Comparison of ENCODE assay signal across 32 cellular contexts in the genomic region with DNA sequence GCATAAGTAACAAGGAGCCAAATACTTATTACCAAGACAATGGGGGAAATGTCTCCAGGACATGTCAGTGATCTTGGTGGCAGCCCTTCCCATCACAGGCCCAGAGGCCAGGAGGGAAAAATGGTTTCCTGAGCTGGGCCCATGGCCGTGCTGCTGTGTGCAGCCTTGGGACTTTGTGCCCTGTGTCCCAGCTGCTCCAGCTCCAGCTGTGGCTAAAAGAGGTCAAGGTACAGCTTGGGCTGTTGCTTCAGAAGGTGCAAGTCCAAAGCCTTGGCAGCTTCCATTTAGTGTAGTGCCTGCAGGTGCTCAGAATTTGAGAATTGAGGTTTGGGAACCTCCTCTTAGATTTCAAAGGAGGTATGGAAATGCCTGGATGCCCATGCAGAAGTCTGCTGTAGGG.
"Had no signal": no experiment of that assay in that cellular context is flagged by ENCODE, and none has a peak within 500 bp of the region (broad histone marks: within the 10 kb centered on the region; RNA-seq: fewer than 3 reads in every experiment).

No MANE protein-coding gene starts in this region.

- H3K4me3 Mint-ChIP-seq: activated CD4-positive, alpha-beta memory T cell treated with anti-CD3 and anti-CD28 coated beads for 36 hours; activated CD4-positive, alpha-beta T cell treated with anti-CD3 and anti-CD28 coated beads for 36 hours; activated CD4-positive, alpha-beta T cell treated with anti-CD3 and anti-CD28 coated beads, Interleukin-2, amount 10 ng/mL, durations not matched to agents 24 days and 14 days; activated CD8-positive, alpha-beta memory T cell treated with anti-CD3 and anti-CD28 coated beads, Interleukin-2, amount 10 ng/mL, durations not matched to agents 7 days and 5 days; activated CD8-positive, alpha-beta T cell treated with anti-CD3 and anti-CD28 coated beads, Interleukin-2, amount 10 ng/mL, durations not matched to agents 7 days and 5 days; activated naive CD4-positive, alpha-beta T cell treated with anti-CD3 and anti-CD28 coated beads, Interleukin-2, amount 10 ng/mL, durations not matched to agents 7 days and 5 days; activated naive CD8-positive, alpha-beta T cell treated with anti-CD3 and anti-CD28 coated beads, Interleukin-2, amount 10 ng/mL, durations not matched to agents 7 days and 5 days; activated T-helper 1 cell treated with anti-CD3 and anti-CD28 coated beads, Interleukin-12 subunit alpha, Interleukin-12 subunit beta, Interleukin-2, Interleukin-4 antibody, amounts not matched to agents 30 ng/mL and 10 ng/mL and 1 ng/mL, durations not matched to agents 14 hours and 24 hours and 36 hours; brain; dendritic cell treated with granulocyte-macrophage colony-stimulating factor and Interleukin-4, amounts not matched to agents 40 ng/mL and 50 ng/mL, for 4 days; T-helper 17 cell had no signal

- H3K4me3 ChIP-seq: ascending aorta, breast epithelium, cardiac muscle cell, coronary artery, dorsolateral prefrontal cortex, esophagus muscularis mucosa, gastrocnemius medialis had no signal

- H3K27ac ChIP-seq: ascending aorta, breast epithelium, cardiac muscle cell, coronary artery, dorsolateral prefrontal cortex, esophagus muscularis mucosa, foreskin keratinocyte, gastrocnemius medialis had no signal

- H3K4me1 Mint-ChIP-seq: activated CD4-positive, alpha-beta T cell treated with anti-CD3 and anti-CD28 coated beads for 36 hours; activated naive CD4-positive, alpha-beta T cell treated with anti-CD3 and anti-CD28 coated beads, Interleukin-2, amount 10 ng/mL, durations not matched to agents 7 days and 5 days; brain; T-helper 17 cell had no signal

- H3K9me3 Mint-ChIP-seq: activated CD4-positive, alpha-beta memory T cell treated with anti-CD3 and anti-CD28 coated beads for 36 hours; activated T-helper 2 cell treated with anti-CD3 and anti-CD28 coated beads, Interferon-gamma antibody, Interleukin-2, Interleukin-4, amounts not matched to agents 10 μg/mL and 5 μg/mL and 100 μg/mL, durations not matched to agents 14 hours and 24 hours and 36 hours had no signal

- DNase-seq: activated CD4-positive, alpha-beta memory T cell treated with anti-CD3 and anti-CD28 coated beads for 36 hours; activated CD4-positive, alpha-beta T cell treated with anti-CD3 and anti-CD28 coated beads for 36 hours; activated CD4-positive, alpha-beta T cell treated with anti-CD3 and anti-CD28 coated beads, Interleukin-2, amount 10 ng/mL, durations not matched to agents 24 days and 14 days; activated CD4-positive, CD25-positive, alpha-beta regulatory T cell; activated CD4-positive, CD25-positive, alpha-beta regulatory T cell treated with anti-CD3 and anti-CD28 coated beads, Interleukin-2, amount 50 U/mL, for 72 hours; activated CD8-positive, alpha-beta memory T cell treated with anti-CD3 and anti-CD28 coated beads, Interleukin-2, amount 10 ng/mL, durations not matched to agents 7 days and 5 days; activated CD8-positive, alpha-beta memory T cell treated with anti-CD3 and anti-CD28 coated beads, Interleukin-2, amount 50 U/mL, for 4 hours; activated CD8-positive, alpha-beta T cell treated with anti-CD3 and anti-CD28 coated beads, Interleukin-2, amount 10 ng/mL, durations not matched to agents 7 days and 5 days; activated effector memory CD4-positive, alpha-beta T cell treated with anti-CD3 and anti-CD28 coated beads, Interleukin-2, amount 50 U/mL, for 16 hours; activated naive CD4-positive, alpha-beta T cell treated with anti-CD3 and anti-CD28 coated beads, Interleukin-2, amount 10 ng/mL, durations not matched to agents 7 days and 5 days; activated naive CD8-positive, alpha-beta T cell treated with anti-CD3 and anti-CD28 coated beads, Interleukin-2, amount 10 ng/mL, durations not matched to agents 7 days and 5 days; activated T-cell treated with anti-CD3 and anti-CD28 coated beads, Interleukin-2, amount 50 U/mL, for 1 hour; activated T-cell treated with anti-CD3 and anti-CD28 coated beads, Interleukin-2, amount 50 U/mL, for 48 hours; central memory CD4-positive, alpha-beta T cell; dorsolateral prefrontal cortex; effector memory CD4-positive, alpha-beta T cell; erythroblast; foreskin keratinocyte; gastrocnemius medialis; glutamatergic neuron; T-helper 1 cell; T-helper 17 cell had no signal

- ATAC-seq: activated CD4-positive, alpha-beta T cell treated with anti-CD3 and anti-CD28 coated beads for 36 hours; activated CD8-positive, alpha-beta memory T cell treated with anti-CD3 and anti-CD28 coated beads, Interleukin-2, amount 10 ng/mL, durations not matched to agents 7 days and 5 days; activated CD8-positive, alpha-beta T cell treated with anti-CD3 and anti-CD28 coated beads, Interleukin-2, amount 10 ng/mL, durations not matched to agents 7 days and 5 days; activated naive CD4-positive, alpha-beta T cell treated with anti-CD3 and anti-CD28 coated beads, Interleukin-2, amount 50 U/mL, for 72 hours; foreskin keratinocyte; gastrocnemius medialis; T-helper 17 cell had no signal

- H3K36me3 ChIP-seq: ascending aorta, breast epithelium, cardiac muscle cell, esophagus muscularis mucosa, gastrocnemius medialis had no signal

- H3K9me3 ChIP-seq: ascending aorta, breast epithelium, gastrocnemius medialis had no signal

- H3K36me3 Mint-ChIP-seq: activated CD4-positive, alpha-beta memory T cell treated with anti-CD3 and anti-CD28 coated beads for 36 hours; activated naive CD4-positive, alpha-beta T cell treated with anti-CD3 and anti-CD28 coated beads, Interleukin-2, amount 10 ng/mL, durations not matched to agents 7 days and 5 days had no signal

- H3K4me1 ChIP-seq: ascending aorta, breast epithelium, esophagus muscularis mucosa, foreskin keratinocyte, gastrocnemius medialis had no signal

- H3K27me3 Mint-ChIP-seq: activated CD4-positive, alpha-beta memory T cell treated with anti-CD3 and anti-CD28 coated beads for 36 hours; activated CD4-positive, alpha-beta T cell treated with anti-CD3 and anti-CD28 coated beads for 36 hours; activated CD4-positive, alpha-beta T cell treated with anti-CD3 and anti-CD28 coated beads, Interleukin-2, amount 10 ng/mL, durations not matched to agents 24 days and 14 days; activated naive CD8-positive, alpha-beta T cell treated with anti-CD3 and anti-CD28 coated beads, Interleukin-2, amount 10 ng/mL, durations not matched to agents 7 days and 5 days; brain; dendritic cell treated with granulocyte-macrophage colony-stimulating factor and Interleukin-4, amounts not matched to agents 40 ng/mL and 50 ng/mL, for 4 days; T-helper 17 cell had no signal

- H3K27me3 ChIP-seq: ascending aorta, breast epithelium, cardiac muscle cell, dorsolateral prefrontal cortex, esophagus muscularis mucosa, foreskin keratinocyte, gastrocnemius medialis had no signal

- H3K27ac Mint-ChIP-seq: activated CD4-positive, alpha-beta memory T cell treated with anti-CD3 and anti-CD28 coated beads for 36 hours; activated CD4-positive, alpha-beta T cell treated with anti-CD3 and anti-CD28 coated beads for 36 hours; activated CD4-positive, alpha-beta T cell treated with anti-CD3 and anti-CD28 coated beads, Interleukin-2, amount 10 ng/mL, durations not matched to agents 24 days and 14 days; activated CD8-positive, alpha-beta memory T cell treated with anti-CD3 and anti-CD28 coated beads, Interleukin-2, amount 10 ng/mL, durations not matched to agents 7 days and 5 days; activated CD8-positive, alpha-beta T cell treated with anti-CD3 and anti-CD28 coated beads, Interleukin-2, amount 10 ng/mL, durations not matched to agents 7 days and 5 days; activated naive CD4-positive, alpha-beta T cell treated with anti-CD3 and anti-CD28 coated beads, Interleukin-2, amount 10 ng/mL, durations not matched to agents 7 days and 5 days; activated naive CD4-positive, alpha-beta T cell treated with anti-CD3 and anti-CD28 coated beads, Interleukin-2, amount 50 U/mL, for 72 hours; activated naive CD8-positive, alpha-beta T cell treated with anti-CD3 and anti-CD28 coated beads, Interleukin-2, amount 10 ng/mL, durations not matched to agents 7 days and 5 days; activated T-helper 1 cell treated with anti-CD3 and anti-CD28 coated beads, Interleukin-12 subunit alpha, Interleukin-12 subunit beta, Interleukin-2, Interleukin-4 antibody, amounts not matched to agents 30 ng/mL and 10 ng/mL and 1 ng/mL, durations not matched to agents 14 hours and 24 hours and 36 hours; activated T-helper 2 cell treated with anti-CD3 and anti-CD28 coated beads, Interferon-gamma antibody, Interleukin-2, Interleukin-4, amounts not matched to agents 10 μg/mL and 5 μg/mL and 100 μg/mL, durations not matched to agents 14 hours and 24 hours and 36 hours; brain; dendritic cell treated with granulocyte-macrophage colony-stimulating factor and Interleukin-4, amounts not matched to agents 40 ng/mL and 50 ng/mL, for 4 days; T-helper 17 cell had no signal
